ENCODE assay signal across 15 cellular contexts in genomic region chr22:38125731-38126344, GRCh38. TPM values are rescaled to one million over a fixed set of nuclear protein-coding genes. Genes with fewer than 3 reads are reported as not detected.
A peak's percentile ranks its signal among the peaks of the same experiment; 100 is the strongest.
DNase-seq lines count a peak whose midpoint lies in the region; ATAC-seq and TF ChIP-seq lines count a peak whose summit lies in the region.
"Had no signal": no experiment of that assay in that cellular context is flagged by ENCODE, and none has a peak within 500 bp of the region (broad histone marks: within the 10 kb centered on the region; RNA-seq: fewer than 3 reads in every experiment).

No MANE protein-coding gene starts in this region.

- peak overlapping the region; percentile 92 for H3K4me2 ChIP-seq in BLaER1
- H3K4me2 ChIP-seq: KMS-11 had no signal

- no peaks in the 10 kb centered on the region for H3K9me3 ChIP-seq in BLaER1
- H3K9me3 ChIP-seq in WERI-Rb-1 (ENCODE audit: severe bottlenecking) = no peaks in the 10 kb centered on the region
- H3K9me3 ChIP-seq in adrenal gland (replicated peaks in 1 of 3) = no peaks in the 10 kb centered on the region

- H3K4me1 ChIP-seq in BLaER1 = peaks cover 81% of the 10 kb centered on the region
- H3K4me1 ChIP-seq in adrenal gland (replicated peaks in 1 of 2) = no peaks in the 10 kb centered on the region

- H3K4me3 ChIP-seq in BLaER1 (peak overlapping the region; percentile 27; the same call in 1 of the 2 replicates), WERI-Rb-1 (ENCODE audit: low read depth, low read length) (no peak overlapping the region), adrenal gland (no peak overlapping the region)
- H3K4me3 ChIP-seq: SK-N-MC had no signal

- WGBS in adrenal gland, 4 donors = 80 to 93% (median 89%) methylated on average over 15 to 16 of the region's 16 CpGs

- TF ChIP-seq CTCF in 22Rv1 (IDR thresholded peaks at IDR 0.05) (no peak), WERI-Rb-1 (IDR thresholded peaks at IDR 0.05; ENCODE audit: low read depth, low read length) (no peak), adrenal gland (IDR thresholded peaks at IDR 0.05) (no peak)

- H4K20me1 ChIP-seq in BLaER1 = no peaks in the 10 kb centered on the region; the same call in 1 of the 2 replicates

- peak overlapping the region; percentile 4; the same call in 1 of the 2 replicates for H3K9ac ChIP-seq in BLaER1
- H3K9ac ChIP-seq: KMS-11 had no signal

- DNase-seq in WERI-Rb-1 (no peak), occipital lobe (lab: John Stamatoyannopoulos, UW) (peak; percentile 40), adrenal gland (no peak), NCI-H187 treated with DMSO at 0.1 percent for 48 hours (lab: John Stamatoyannopoulos, UW) (no peak)
- DNase-seq: DMS 273 treated with DMSO at 0.1 percent for 48 hours, NCI-H1092, NCI-H2227 treated with DMSO at 0.1 percent for 48 hours, NCI-H526 treated with DMSO at 0.1 percent for 48 hours had no signal

- TF ChIP-seq POLR2A in adrenal gland (IDR thresholded peaks at IDR 0.05) = no peak

- H3K36me3 ChIP-seq in BLaER1 = peaks cover 30% of the 10 kb centered on the region
- H3K36me3 ChIP-seq in WERI-Rb-1 = peaks cover 7% of the 10 kb centered on the region; the same call in 1 of the 2 replicates
- no peaks in the 10 kb centered on the region for H3K36me3 ChIP-seq in adrenal gland (replicated peaks in 1 of 2)

- H3K27ac ChIP-seq in 22Rv1 = 0 out of 2 replicates have a peak overlapping the region, but pooled peaks have one; percentile 10
- H3K27ac ChIP-seq in BLaER1 = peak overlapping the region; percentile 11; the same call in 1 of the 2 replicates
- H3K27ac ChIP-seq in WERI-Rb-1 = peak overlapping the region; percentile 74
- no peak overlapping the region for H3K27ac ChIP-seq in adrenal gland
- H3K27ac ChIP-seq: KMS-11, SK-N-MC had no signal

- intact Hi-C loops in adrenal gland (cut with DNase I) = no loop called here

- ATAC-seq in GM18519 (IDR thresholded peaks at IDR 0.05; ENCODE audit: low FRiP score, unreplicated experiment) = no peak

- H3K27me3 ChIP-seq in BLaER1 (no peaks in the 10 kb centered on the region), WERI-Rb-1 (ENCODE audit: insufficient read depth, low read depth, severe bottlenecking) (no peaks in the 10 kb centered on the region), adrenal gland (no peaks in the 10 kb centered on the region)

RNA-seq across cellular contexts. Expression of gene BAIAP2L2, which starts 15.4 kb away (rescaled TPM):
- total RNA-seq in occipital lobe (not detected), adrenal gland (1 to 10 TPM in 1 of 8 donors, under 1 TPM in 6, not detected in 1; 0.43 to 2.1 (median 0.55) TPM)
- polyA plus RNA-seq in adrenal gland = 1 to 10 TPM in 2 of 3 donors, under 1 TPM in 1; 0.09 to 6.0 (median 4.6) TPM

RNA-seq across cellular contexts. Expression of gene SLC16A8, which starts 41.9 kb away (rescaled TPM):
- total RNA-seq in occipital lobe = 0.16 TPM
- total RNA-seq in adrenal gland = under 1 TPM in 5 of 8 donors, not detected in 3; 0.36 to 0.54 (median 0.52) TPM
- polyA plus RNA-seq in adrenal gland = 1 to 10 TPM in 1 of 3 donors, under 1 TPM in 1, not detected in 1; 0.30 to 1.3 TPM
- total RNA-seq: MCF 10A had no signal
- polyA plus RNA-seq: AG04450 had no signal

RNA-seq across cellular contexts. Expression of gene PLA2G6, which starts 55.8 kb away (rescaled TPM):
- total RNA-seq in occipital lobe (15.8 TPM), adrenal gland (100 to 1,000 TPM in 1 of 8 donors, 10 to 100 TPM in 7; 11.1 to 176 (median 72.6) TPM)
- 100 to 1,000 TPM in 2 of 3 donors, 1 to 10 TPM in 1; 6.9 to 324 (median 159) TPM for polyA plus RNA-seq in adrenal gland

Comparison
In these comparisons a context has a peak if more than half of its experiments do, and no peak if none do; other contexts are left out.
1. H3K27ac ChIP-seq: peak in 22Rv1 (single experiment), BLaER1 (single experiment) and WERI-Rb-1 (single experiment); none in adrenal gland (0 of 5).